ENCODE assay signal across 32 cellular contexts in genomic region chr5:77621440-77621839, GRCh38. TPM values are rescaled to one million over a fixed set of nuclear protein-coding genes. Genes with fewer than 3 reads are reported as not detected.
"Had no signal": no experiment of that assay in that cellular context is flagged by ENCODE, and none has a peak within 500 bp of the region (broad histone marks: within the 10 kb centered on the region; RNA-seq: fewer than 3 reads in every experiment).

No MANE protein-coding gene starts in this region.

- H3K4me3 ChIP-seq: neural progenitor cell, pancreas, prostate gland, skin epidermis, smooth muscle cell, spleen, suprapubic skin, testis, tibial artery, transverse colon, upper lobe of right lung, uterus had no signal

- H2AFZ ChIP-seq: neural progenitor cell had no signal

- H3K4me2 ChIP-seq: neural progenitor cell, smooth muscle cell had no signal

- H3K4me1 ChIP-seq: neural progenitor cell, pancreas, prostate gland, spleen, suprapubic skin, testis, tibial artery, transverse colon, upper lobe of right lung, uterus had no signal

- FAIRE-seq: pancreas had no signal

- H3K27me3 ChIP-seq: testis had no signal

- H3K27ac ChIP-seq: neural progenitor cell, pancreas, prostate gland, skin epidermis, spleen, suprapubic skin, testis, tibial artery, transverse colon, upper lobe of right lung, uterus had no signal

- H3K36me3 ChIP-seq: neural progenitor cell, pancreas, prostate gland, spleen, suprapubic skin, tibial artery, transverse colon, upper lobe of right lung, uterus had no signal

- H3K9me3 ChIP-seq: pancreas, prostate gland, spleen, suprapubic skin, testis, tibial artery, transverse colon, upper lobe of right lung, uterus had no signal

- ATAC-seq: naive thymus-derived CD4-positive, alpha-beta T cell; natural killer cell; pancreas; right cardiac atrium; sciatic nerve; stimulated activated memory B cell treated with anti-CD40 and anti-IgM and Interleukin-4, amounts not matched to agents 10 μg/mL and 1 μg/mL and 100 μg/mL, for 72 hours; stimulated activated naive CD8-positive, alpha-beta T cell treated with anti-CD3 and anti-CD28 coated beads, Interleukin-15, amount 100 ng/mL, for 72 hours; stimulated activated naive CD8-positive, alpha-beta T cell treated with anti-CD3 and anti-CD28 coated beads, Interleukin-15, Interleukin-2, amounts not matched to agents 100 U/mL and 50 U/mL, for 24 hours; upper lobe of right lung had no signal

- H3K9ac ChIP-seq: neural progenitor cell had no signal

- DNase-seq: naive thymus-derived CD4-positive, alpha-beta T cell; natural killer cell; pancreas; right cardiac atrium; spleen; stimulated activated CD4-positive, alpha-beta T cell treated with anti-CD3 and anti-CD28 coated beads, Interleukin-12 subunit alpha, Interleukin-12 subunit beta, amount 100 ng/mL, for 4 hours; stimulated activated CD4-positive, alpha-beta T cell treated with anti-CD3 and anti-CD28 coated beads, Interleukin-1b, Interleukin-23, amount 100 ng/mL, for 48 hours; stimulated activated CD4-positive, alpha-beta T cell treated with anti-CD3 and anti-CD28 coated beads, Interleukin-4, amount 100 ng/mL, for 1 hour; stimulated activated CD4-positive, alpha-beta T cell treated with anti-CD3 and anti-CD28 coated beads, Interleukin-4, amount 100 ng/mL, for 4 hours; stimulated activated CD8-positive, alpha-beta memory T cell treated with anti-CD3 and anti-CD28 coated beads, Interleukin-4, amount 100 ng/mL, for 48 hours; stimulated activated naive CD4-positive, alpha-beta T cell; stimulated activated naive CD8-positive, alpha-beta T cell treated with anti-CD3 and anti-CD28 coated beads, Interleukin-15, amount 100 ng/mL, for 72 hours; stimulated activated naive CD8-positive, alpha-beta T cell treated with anti-CD3 and anti-CD28 coated beads, Interleukin-15, Interleukin-2, amounts not matched to agents 100 U/mL and 50 U/mL, for 24 hours; substantia nigra; testis; tibial artery; transverse colon; upper lobe of right lung; uterus had no signal

RNA-seq across cellular contexts. Expression of gene OTP, which starts 17.1 kb away (rescaled TPM):
- total RNA-seq: naive thymus-derived CD4-positive, alpha-beta T cell; natural killer cell; omental fat pad; osteocyte; pancreas; posterior vena cava; prostate gland; pulmonary artery endothelial cell; right cardiac atrium; sciatic nerve; smooth muscle cell; spleen; suprapubic skin; transverse colon; upper lobe of right lung; urinary bladder; uterus had no signal
- polyA plus RNA-seq: naive thymus-derived CD4-positive, alpha-beta T cell; neural cell; pancreas; right cardiac atrium; smooth muscle cell; spleen; urinary bladder had no signal
